ENCODE assay signal across 7 cellular contexts in genomic region chr9:129486496-129487306, GRCh38.
DNase-seq lines count a peak whose midpoint lies in the region; ATAC-seq and TF ChIP-seq lines count a peak whose summit lies in the region.

No MANE protein-coding gene starts in this region.

- intact Hi-C loops in mammary epithelial cell (cut with micrococcal nuclease) (no loop called here), lower leg skin (cut with DNase I; ENCODE audit: low total_unique reads) (loop anchor here (10.0 kb wide), 1 partner anchor 152 kb away; no protein-coding TSS in a partner anchor)

- H3K4me2 ChIP-seq in mammary epithelial cell (ENCODE audit: insufficient read depth, low read depth, low read length): no peak overlapping the region

- H3K9ac ChIP-seq in mammary epithelial cell (ENCODE audit: insufficient read depth, low read length): no peak overlapping the region

- dilution Hi-C loops in mammary epithelial cell (cut with HindIII; ENCODE audit: low sequenced_read_pairs): no loop called here

- peak overlapping the region; percentile 11 for H3K27ac ChIP-seq in mammary epithelial cell (ENCODE audit: insufficient read depth, low read depth, low read length)
- H3K27ac ChIP-seq in temporal lobe (ENCODE audit: low read depth, low read length): peak overlapping the region; percentile 97

- BruUV-seq in mammary epithelial cell (replicated peaks; lab: Mats Ljungman, UMichigan): no TSS peak

- peak overlapping the region; percentile 63 for H2AFZ ChIP-seq in mammary epithelial cell (ENCODE audit: low read depth, low read length)

- CTCF ChIA-PET in mammary epithelial cell (lab: Charles Lee; ENCODE audit: low non-redundant PET): no interaction called here

- H3K9me3 ChIP-seq in mammary epithelial cell (replicated peaks; ENCODE audit: insufficient read depth, low read length): no peaks in the 10 kb centered on the region

- H3K79me2 ChIP-seq in mammary epithelial cell (ENCODE audit: insufficient read depth, low read length): no peaks in the 10 kb centered on the region

- H4K20me1 ChIP-seq in mammary epithelial cell (ENCODE audit: insufficient read depth, low read length): no peaks in the 10 kb centered on the region

- H3K4me3 ChIP-seq in mammary epithelial cell (replicated peaks in 1 of 3; ENCODE audit: insufficient read depth in 1 of 3, low read depth in 2 of 3, low read length in 3 of 3) (no peak overlapping the region), lower leg skin (ENCODE audit: low read depth, poor library complexity, severe bottlenecking) (no peak overlapping the region)

- no peak for TF ChIP-seq POLR2A in lower leg skin (IDR thresholded peaks at IDR 0.05)

- 19% methylated on average over 10 of the region's 13 CpGs for WGBS in mammary epithelial cell (ENCODE audit: low coverage, missing lambda C conversion rate)
- 54 to 55% methylated on average over 12 to 13 of the region's 13 CpGs for WGBS in lower leg skin, 2 donors

- TF ChIP-seq CTCF in mammary epithelial cell (conservative IDR thresholded peaks at IDR 0.05 in 1 of 2, IDR thresholded peaks at IDR 0.05 in 1 of 2; ENCODE audit: extremely low read depth in 1 of 2, insufficient read depth in 1 of 2, low read depth in 1 of 2, low read length in 2 of 2): no peak
- no peak for TF ChIP-seq CTCF in lower leg skin (IDR thresholded peaks at IDR 0.05)

- peaks cover 54% of the 10 kb centered on the region for H3K4me1 ChIP-seq in mammary epithelial cell (ENCODE audit: insufficient read depth, low read length)

- no peaks in the 10 kb centered on the region for H3K36me3 ChIP-seq in mammary epithelial cell (ENCODE audit: insufficient read depth, low read length)

- DNase-seq in NCI-H460 (ENCODE audit: extremely low read depth, low read depth): peak; percentile 82
- DNase-seq in mammary epithelial cell: no peak
- DNase-seq in lower leg skin (ENCODE audit: low spot score in 2 of 2): peak; percentile 71 to 93
- DNase-seq in NCI-H2107 treated with DMSO at 0.1 percent for 48 hours (lab: John Stamatoyannopoulos, UW; ENCODE audit: unreplicated experiment): no peak
- DNase-seq in dermis blood vessel endothelial cell: no peak

- H3K27me3 ChIP-seq in mammary epithelial cell (ENCODE audit: insufficient read depth, low read length): no peaks in the 10 kb centered on the region

- in situ Hi-C loops in mammary epithelial cell (cut with MboI; ENCODE audit: low sequenced_read_pairs in 2 of 2): loop anchor here in 1 of 2 donors (25.0 kb wide), 1 partner anchor 349 kb away; no protein-coding TSS in a partner anchor

- ATAC-seq in GM21390 (IDR thresholded peaks at IDR 0.05; ENCODE audit: unreplicated experiment): no peak

Comparison
In these comparisons a context has a peak if more than half of its experiments do, and no peak if none do; other contexts are left out.
1. DNase-seq: peak in NCI-H460 (single experiment) and lower leg skin (2 of 2); none in mammary epithelial cell (single experiment), NCI-H2107 treated with DMSO at 0.1 percent for 48 hours (single experiment) and dermis blood vessel endothelial cell (single experiment).